In the genomic region with DNA sequence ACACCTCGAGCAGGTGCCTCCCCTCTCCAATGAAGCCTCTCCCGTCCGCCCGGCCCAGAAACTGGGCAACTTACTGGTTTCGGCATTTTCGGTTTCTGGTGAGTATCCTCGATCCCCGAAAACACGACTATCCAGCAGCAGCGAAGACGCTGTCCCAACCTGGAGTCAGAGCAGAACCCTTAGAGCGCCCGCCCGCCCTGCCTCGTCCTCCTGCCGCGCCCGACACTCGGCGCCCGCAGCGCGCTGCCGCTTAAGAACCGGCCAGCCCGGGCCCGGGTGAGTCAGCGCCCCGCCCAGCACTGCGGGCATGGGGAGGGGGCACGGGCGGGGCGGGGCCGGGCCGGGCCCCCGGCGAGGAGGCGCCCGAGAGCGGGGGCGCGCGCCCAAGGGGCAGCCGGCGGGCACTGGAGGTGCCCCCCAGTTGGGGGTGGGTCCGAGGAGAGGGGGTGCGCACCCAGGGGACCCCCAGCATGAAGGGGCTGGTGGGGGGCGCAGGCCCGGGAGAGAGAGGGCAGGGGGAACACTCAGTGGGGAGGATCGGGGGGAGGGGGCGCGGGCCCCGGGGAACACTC, we compare ENCODE assay signal across 8 cellular contexts. TPM values are rescaled to one million over a fixed set of nuclear protein-coding genes. Genes with fewer than 3 reads are reported as not detected.
DNase-seq lines count a peak whose midpoint lies in the region; ATAC-seq and TF ChIP-seq lines count a peak whose summit lies in the region.

No MANE protein-coding gene starts in this region.

- no peaks in the 10 kb centered on the region for H3K27me3 Mint-ChIP-seq in neural crest cell (ENCODE audit: low read depth)

- H3K4me3 ChIP-seq in fibroblast of the aortic adventitia (ENCODE audit: low read depth, low read length) (peak overlapping the region; percentile 82), subcutaneous abdominal adipose tissue (ENCODE audit: low read depth in 1 of 5, low read length in 5 of 5) (peak overlapping the region; percentile 75 to 91 (median 78))

- peaks cover 0 to 40% (median 17%) of the 10 kb centered on the region in 5 donors for H3K4me1 ChIP-seq in subcutaneous abdominal adipose tissue (ENCODE audit: control insufficient read depth in 5 of 5, insufficient read depth in 5 of 5, low read length in 5 of 5)

- H3K36me3 ChIP-seq in subcutaneous abdominal adipose tissue (ENCODE audit: control insufficient read depth in 5 of 5, insufficient read depth in 5 of 5, low read length in 5 of 5), result no peaks in the 10 kb centered on the region

- H3K9me3 ChIP-seq in subcutaneous abdominal adipose tissue (ENCODE audit: control insufficient read depth in 5 of 5, low read length in 5 of 5), result no peaks in the 10 kb centered on the region

- H3K36me3 Mint-ChIP-seq in neural crest cell (ENCODE audit: low read depth), result peaks cover 10% of the 10 kb centered on the region

- no peaks in the 10 kb centered on the region for H3K27me3 ChIP-seq in subcutaneous abdominal adipose tissue (ENCODE audit: control insufficient read depth in 5 of 5, insufficient read depth in 4 of 5, low read length in 5 of 5)

- peak; percentile 31 for ATAC-seq in GM19351 (IDR thresholded peaks at IDR 0.05; ENCODE audit: unreplicated experiment)

- H3K9ac ChIP-seq in subcutaneous abdominal adipose tissue (ENCODE audit: low read length in 5 of 5), result peak overlapping the region; percentile 38 to 79 (median 69)

- peak; percentile 83 for DNase-seq in HT-29 (ENCODE audit: low spot score)
- DNase-seq in RKO (ENCODE audit: low spot score), result peak; percentile 88
- peak; percentile 79 for DNase-seq in activated T-helper 9 cell treated with anti-CD3 and anti-CD28 coated beads, Interleukin-2, amount 50 U/mL, for 16 hours (ENCODE audit: low read depth)
- peak; percentile 54 for DNase-seq in fibroblast of the aortic adventitia (ENCODE audit: low read depth)
- DNase-seq in neural crest cell (ENCODE audit: low read depth, low spot score), result peak; percentile 51

- H3K27ac ChIP-seq in C4-2B, result peak overlapping the region; percentile 80
- H3K27ac ChIP-seq in subcutaneous abdominal adipose tissue (ENCODE audit: low read depth, low read length), result peak overlapping the region; percentile 41

- no peaks in the 10 kb centered on the region for H3K9me3 Mint-ChIP-seq in neural crest cell

- peaks cover 49% of the 10 kb centered on the region for H3K4me1 Mint-ChIP-seq in neural crest cell

- TF ChIP-seq CTCF in C4-2B (conservative IDR thresholded peaks at IDR 0.05) (no peak), fibroblast of the aortic adventitia (IDR thresholded peaks at IDR 0.05; ENCODE audit: insufficient read depth, low read length) (no peak), neural crest cell (conservative IDR thresholded peaks at IDR 0.05) (no peak)

- peak overlapping the region; percentile 99 for H3K4me3 Mint-ChIP-seq in neural crest cell

- H3K27ac Mint-ChIP-seq in neural crest cell (ENCODE audit: unreplicated experiment), result peak overlapping the region; percentile 98

RNA-seq across cellular contexts. Expression of gene EZR, which starts 1.1 kb away (rescaled TPM):
- 277 and 282 TPM in 2 replicates for total RNA-seq in HT-29 (2014; rRNA removed; shearing (Covaris generic))
- total RNA-seq in fibroblast of the aortic adventitia (ENCODE audit: low replicate concordance), result 41.3 and 47.0 TPM in 2 replicates
- total RNA-seq in neural crest cell, result 86.7 and 88.2 TPM in 2 replicates

Comparison
In these comparisons a context has a peak if more than half of its experiments do, and no peak if none do; other contexts are left out.
1. Peak in every context shown above with its lines: DNase-seq, ATAC-seq, H3K4me3 ChIP-seq and H3K27ac ChIP-seq.